8 cellular contexts compared by ENCODE assay signal in genomic region chr1:42846257-42847110, GRCh38. TPM values are rescaled to one million over a fixed set of nuclear protein-coding genes. Genes with fewer than 3 reads are reported as not detected.
A peak's percentile ranks its signal among the peaks of the same experiment; 100 is the strongest.
DNase-seq lines count a peak whose midpoint lies in the region; ATAC-seq and TF ChIP-seq lines count a peak whose summit lies in the region.

Gene ZNF691, plus strand, starts transcription at chr1:42846613. Its CDS starts 3,046 bp downstream, at chr1:42849659.

- H3K27ac ChIP-seq in Karpas-422 (ENCODE audit: low read length): peak within 1 kb of the TSS; percentile 62

- H3K36me3 ChIP-seq in Karpas-422 (ENCODE audit: insufficient read depth, low read length): peaks cover 22% of the 10 kb centered on the region

- POLR2A ChIA-PET in naive thymus-derived CD8-positive, alpha-beta T cell (lab: Charles Lee): interaction anchor here (0.9 to 2.2 kb wide), 10 partner anchors 8 to 804 kb away, joined by 3 to 23 read pairs (median 4); partner anchors contain the start of genes C1orf50, ERMAP, KDM4A and P3H1

- H3K4me3 Mint-ChIP-seq in naive thymus-derived CD8-positive, alpha-beta T cell: peak within 1 kb of the TSS; percentile 86 to 100 (median 96)

- H3K9ac ChIP-seq in Karpas-422 (ENCODE audit: low read length): peak within 1 kb of the TSS; percentile 88

- peaks cover 17 to 23% (median 22%) of the 10 kb centered on the region in 3 donors for H3K36me3 Mint-ChIP-seq in naive thymus-derived CD8-positive, alpha-beta T cell

- ATAC-seq in GM21825 (IDR thresholded peaks at IDR 0.05; ENCODE audit: unreplicated experiment): peak; percentile 90
- peak; percentile 98 to 99 for ATAC-seq in naive thymus-derived CD8-positive, alpha-beta T cell

- H3K79me2 ChIP-seq in Karpas-422 (ENCODE audit: low read length): peaks cover 27% of the 10 kb centered on the region

- peak; percentile 98 for DNase-seq in EH (ENCODE audit: low read depth)
- peak; percentile 98 for DNase-seq in Karpas-422
- DNase-seq in RPMI7951 (ENCODE audit: low read depth): peak; percentile 97
- peak; percentile 73 to 80 for DNase-seq in activated T-helper 1 cell treated with anti-CD3 and anti-CD28 coated beads, Interleukin-2, amount 50 U/mL, for 16 hours (ENCODE audit: low read depth in 1 of 2, low spot score in 1 of 2)
- DNase-seq in fibroblast of mammary gland (ENCODE audit: low read depth): peak; percentile 98
- peak; percentile 70 to 95 (median 86) for DNase-seq in naive thymus-derived CD8-positive, alpha-beta T cell
- DNase-seq in stimulated activated naive CD4-positive, alpha-beta T cell (lab: John Stamatoyannopoulos, UW): peak; percentile 75 to 88 (median 84)

- peak within 1 kb of the TSS; percentile 90 for H2AFZ ChIP-seq in Karpas-422 (ENCODE audit: low read length)

- no peaks in the 10 kb centered on the region for H3K27me3 Mint-ChIP-seq in naive thymus-derived CD8-positive, alpha-beta T cell

- peak within 1 kb of the TSS; percentile 18 to 94 (median 92) for H3K27ac Mint-ChIP-seq in naive thymus-derived CD8-positive, alpha-beta T cell

- H3K4me1 Mint-ChIP-seq in naive thymus-derived CD8-positive, alpha-beta T cell: peaks cover 29 to 40% (median 33%) of the 10 kb centered on the region in 4 donors

- H3K9me2 ChIP-seq in Karpas-422 (replicated peaks; ENCODE audit: insufficient read depth, low read length): no peaks in the 10 kb centered on the region

- peaks cover 46% of the 10 kb centered on the region for H3K4me1 ChIP-seq in Karpas-422 (ENCODE audit: low read length)

- peaks cover 0 to 9% (median 3%) of the 10 kb centered on the region in 9 donors for H3K9me3 Mint-ChIP-seq in naive thymus-derived CD8-positive, alpha-beta T cell

- H3K27me3 ChIP-seq in Karpas-422 (ENCODE audit: low read length): no peaks in the 10 kb centered on the region

- no peaks in the 10 kb centered on the region for H3K9me3 ChIP-seq in Karpas-422 (ENCODE audit: low read length)

- peak within 1 kb of the TSS; percentile 83 for H3K4me2 ChIP-seq in Karpas-422 (ENCODE audit: low read depth, low read length, poor library complexity, severe bottlenecking)

- peak within 1 kb of the TSS; percentile 81 for H3K4me3 ChIP-seq in Karpas-422 (ENCODE audit: low read length)
- H3K4me3 ChIP-seq in fibroblast of mammary gland (ENCODE audit: control insufficient read depth, low read depth, low read length): peak within 1 kb of the TSS; percentile 89

- peak; percentile 41 for TF ChIP-seq CTCF in fibroblast of mammary gland (conservative IDR thresholded peaks at IDR 0.05; ENCODE audit: control insufficient read depth, insufficient read depth, low read depth, low read length)

- H4K20me1 ChIP-seq in Karpas-422 (ENCODE audit: insufficient read depth, low read depth, low read length): no peaks in the 10 kb centered on the region

RNA-seq across cellular contexts. Expression of gene ZNF691, which starts in this region (rescaled TPM):
- 15.4 and 18.3 TPM in 2 replicates for total RNA-seq in Karpas-422 (2014; rRNA removed; shearing (Covaris generic); ENCODE audit: low replicate concordance)
- total RNA-seq in RPMI7951 (2014; rRNA removed; shearing (Covaris generic)): 7.6 and 9.9 TPM in 2 replicates
- total RNA-seq in naive thymus-derived CD8-positive, alpha-beta T cell: 10 to 100 TPM; 11.6 to 12.5 TPM
- polyA plus RNA-seq in naive thymus-derived CD8-positive, alpha-beta T cell: 1 to 10 TPM; 8.5 to 9.7 (median 8.8) TPM

Comparison
In these comparisons a context has a peak if more than half of its experiments do, and no peak if none do; other contexts are left out.
1. Peak in every context shown above with its lines: DNase-seq, ATAC-seq, H3K4me3 ChIP-seq and H3K27ac ChIP-seq.